8 cellular contexts compared by ENCODE assay signal in genomic region chr6:25942561-25943147, GRCh38. TPM values are rescaled to one million over a fixed set of nuclear protein-coding genes. Genes with fewer than 3 reads are reported as not detected.
DNase-seq lines count a peak whose midpoint lies in the region; TF ChIP-seq lines count a peak whose summit lies in the region.

No MANE protein-coding gene starts in this region.

- H3K27ac ChIP-seq in PC-9, result no peak overlapping the region
- no peak overlapping the region for H3K27ac ChIP-seq in coronary artery

- no peak overlapping the region for H3K27ac Mint-ChIP-seq in Caco-2 (ENCODE audit: unreplicated experiment)
- no peak overlapping the region for H3K27ac Mint-ChIP-seq in HFFc6

- no peak overlapping the region for H3K4me3 ChIP-seq in Caco-2 (ENCODE audit: low read depth, low read length)
- no peak overlapping the region for H3K4me3 ChIP-seq in PC-9
- no peak overlapping the region for H3K4me3 ChIP-seq in epithelial cell of proximal tubule (ENCODE audit: low read depth, low read length)
- no peak overlapping the region for H3K4me3 ChIP-seq in retinal pigment epithelial cell (ENCODE audit: low read length)
- no peak overlapping the region for H3K4me3 ChIP-seq in coronary artery

- DNase-seq in Caco-2 (peak in 1 of 2 experiments; percentile 37), HFFc6 (peak; percentile 35), PC-9 (no peak), epithelial cell of proximal tubule (ENCODE audit: low read depth) (no peak), retinal pigment epithelial cell (ENCODE audit: low read depth) (no peak), coronary artery (ENCODE audit: low spot score) (no peak), GOT3 (lab: John Stamatoyannopoulos, UW) (no peak), GM19238 (ENCODE audit: insufficient read length, low spot score) (no peak)

- H3K4me1 ChIP-seq in Caco-2 (peaks cover 11% of the 10 kb centered on the region; the same call in 1 of the 2 replicates), PC-9 (replicated peaks; ENCODE audit: insufficient read depth) (no peaks in the 10 kb centered on the region)

- H3K4me3 Mint-ChIP-seq in Caco-2 (ENCODE audit: unreplicated experiment), result no peak overlapping the region
- no peak overlapping the region for H3K4me3 Mint-ChIP-seq in HFFc6

- H3K9me2 ChIP-seq in PC-9 (ENCODE audit: insufficient read depth), result no peaks in the 10 kb centered on the region

- no peak overlapping the region for H3K4me2 ChIP-seq in PC-9

- H3K4me1 Mint-ChIP-seq in Caco-2 (ENCODE audit: low read depth, unreplicated experiment) (peaks cover 11% of the 10 kb centered on the region), HFFc6 (ENCODE audit: low read depth) (no peaks in the 10 kb centered on the region; the same call in 1 of the 2 replicates)

- no peaks in the 10 kb centered on the region for H3K36me3 ChIP-seq in Caco-2 (ENCODE audit: control insufficient read depth, insufficient read depth, low read length)
- no peaks in the 10 kb centered on the region for H3K36me3 ChIP-seq in PC-9 (ENCODE audit: low read depth)

- intact Hi-C loops in Caco-2 (cut with micrococcal nuclease; ENCODE audit: unreplicated experiment) (loop anchor here (1.0 to 5.0 kb wide), 4 partner anchors 52 to 720 kb away; no protein-coding TSS in a partner anchor), PC-9 (cut with micrococcal nuclease; ENCODE audit: unreplicated experiment) (loop anchor here (2.0 to 5.0 kb wide), 3 partner anchors 220 to 720 kb away; no protein-coding TSS in a partner anchor)

- POLR2A ChIA-PET in Caco-2 (lab: Charles Lee), result no interaction called here
- POLR2A ChIA-PET in PC-9 (lab: Charles Lee; ENCODE audit: unreplicated experiment), result interaction anchor here (0.6 kb wide), 1 partner anchor 192 kb away, joined by 8 read pairs; no protein-coding TSS in a partner anchor

- H3K9me3 Mint-ChIP-seq in Caco-2 (ENCODE audit: unreplicated experiment) (no peaks in the 10 kb centered on the region), HFFc6 (no peaks in the 10 kb centered on the region)

- H3F3A ChIP-seq in PC-9 (ENCODE audit: insufficient read depth, low read depth), result no peaks in the 10 kb centered on the region

- TF ChIP-seq CTCF in Caco-2 (IDR thresholded peaks at IDR 0.05; ENCODE audit: insufficient read depth in 1 of 2, low read depth in 1 of 2, low read length in 1 of 2, severe bottlenecking in 1 of 2, unreplicated experiment in 1 of 2) (peak; percentile 47 to 65), HFFc6 (IDR thresholded peaks at IDR 0.05) (peak; percentile 65), PC-9 (conservative IDR thresholded peaks at IDR 0.05) (peak; percentile 61; the same call in 1 of the 2 replicates), epithelial cell of proximal tubule (conservative IDR thresholded peaks at IDR 0.05; ENCODE audit: low read depth, low read length) (peak; percentile 84), retinal pigment epithelial cell (conservative IDR thresholded peaks at IDR 0.05; ENCODE audit: low read depth, low read length) (peak; percentile 43), coronary artery (IDR thresholded peaks at IDR 0.05) (no peak)

- no peaks in the 10 kb centered on the region for H3K36me3 Mint-ChIP-seq in Caco-2 (ENCODE audit: insufficient read depth, unreplicated experiment)
- H3K36me3 Mint-ChIP-seq in HFFc6 (ENCODE audit: low read depth), result no peaks in the 10 kb centered on the region

- CTCF ChIA-PET in Caco-2 (lab: Charles Lee), result interaction anchor here (1.0 kb wide), 1 partner anchor 31 kb away, joined by 3 read pairs; no protein-coding TSS in a partner anchor
- CTCF ChIA-PET in PC-9 (lab: Charles Lee), result interaction anchor here (0.6 kb wide), 1 partner anchor 902 kb away, joined by 3 read pairs; no protein-coding TSS in a partner anchor

- H2AFZ ChIP-seq in PC-9, result no peak overlapping the region

- BruUV-seq in Caco-2 (replicated peaks; lab: Mats Ljungman, UMichigan), result no TSS peak
- BruUV-seq in PC-9 (replicated peaks; lab: Mats Ljungman, UMichigan), result no TSS peak

- peaks cover 4% of the 10 kb centered on the region; the same call in 1 of the 2 replicates for H3K9me3 ChIP-seq in Caco-2
- H3K9me3 ChIP-seq in PC-9 (ENCODE audit: insufficient read depth, low read depth), result peaks cover 4% of the 10 kb centered on the region; the same call in 1 of the 2 replicates

- H3K27me3 ChIP-seq in Caco-2 (replicated peaks; ENCODE audit: control insufficient read depth, insufficient read depth, low read length) (no peaks in the 10 kb centered on the region), PC-9 (ENCODE audit: insufficient read depth, low read depth) (no peaks in the 10 kb centered on the region)

- no peaks in the 10 kb centered on the region for H3K79me2 ChIP-seq in PC-9 (ENCODE audit: low read depth)

- H3K27me3 Mint-ChIP-seq in Caco-2 (ENCODE audit: insufficient read depth, unreplicated experiment), result no peaks in the 10 kb centered on the region
- H3K27me3 Mint-ChIP-seq in HFFc6 (ENCODE audit: insufficient read depth), result peaks cover 8% of the 10 kb centered on the region

- no peaks in the 10 kb centered on the region for H4K20me1 ChIP-seq in PC-9 (ENCODE audit: insufficient read depth)

RNA-seq across cellular contexts. Expression of gene SLC17A2, which starts 12.2 kb away (rescaled TPM):
- total RNA-seq in Caco-2 (2022) (not detected in 2 replicates), PC-9 (2021) (not detected in 2 replicates), epithelial cell of proximal tubule (not detected in 2 replicates)
- not detected for total RNA-seq in HFFc6 (2021; fragmentation: NEBNext Ultra II Directional; extraction: Animal tissue kit (Norgen Biotek cat#: 25700))

RNA-seq across cellular contexts. Expression of gene TRIM38, which starts 19.9 kb away (rescaled TPM):
- total RNA-seq in Caco-2 (2022) (0.53 and 0.70 TPM in 2 replicates), PC-9 (2021) (23.6 and 31.3 TPM in 2 replicates), epithelial cell of proximal tubule (3.0 and 4.2 TPM in 2 replicates)
- 1 to 10 TPM; 5.4 to 7.5 (median 6.8) TPM for total RNA-seq in HFFc6 (2021; fragmentation: NEBNext Ultra II Directional; extraction: Animal tissue kit (Norgen Biotek cat#: 25700))
